21 cellular contexts compared by ENCODE assay signal in the genomic region with DNA sequence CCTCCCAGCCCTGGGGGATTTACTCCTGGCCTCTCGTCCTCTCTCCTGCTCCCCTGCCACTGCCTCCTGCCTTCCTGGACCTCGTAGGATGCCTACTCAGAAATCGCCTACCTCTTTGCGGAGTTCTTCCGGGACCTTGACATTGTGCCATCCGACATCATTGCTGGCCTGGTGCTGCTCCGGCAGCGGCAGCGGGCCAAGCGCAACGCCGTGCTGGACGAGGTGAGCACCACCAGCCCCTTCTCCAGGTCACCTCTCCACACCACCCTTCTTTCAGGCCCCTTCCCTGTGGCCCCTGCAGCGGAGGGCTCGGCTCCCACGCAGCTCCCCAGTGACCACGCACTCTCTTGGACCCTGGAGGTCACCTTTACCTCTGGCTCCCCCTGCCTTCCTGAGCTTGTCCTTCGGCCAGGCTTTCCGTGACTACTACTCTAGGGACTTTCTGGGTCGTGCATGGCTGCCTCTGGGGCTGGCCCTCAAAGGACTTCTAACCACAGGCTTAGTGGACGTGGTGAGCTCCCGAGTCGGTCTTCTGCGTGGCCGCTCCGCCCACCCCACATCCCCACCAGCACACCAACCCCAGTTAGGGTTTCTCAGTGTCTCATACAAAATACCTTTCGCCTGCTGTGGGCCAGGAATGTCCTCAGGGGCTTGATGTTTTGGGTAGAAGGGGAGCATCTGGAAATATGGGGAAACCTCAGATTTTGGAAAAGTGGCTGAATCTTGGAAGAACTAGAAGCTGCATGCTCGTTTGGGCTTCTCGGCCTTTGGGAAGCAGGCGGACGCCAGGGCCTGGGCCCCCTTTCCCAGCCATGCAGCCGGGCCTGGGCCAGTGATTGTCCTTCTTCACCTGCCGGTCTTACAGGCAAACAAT. TPM values are rescaled to one million over a fixed set of nuclear protein-coding genes. Genes with fewer than 3 reads are reported as not detected.
DNase-seq lines count a peak whose midpoint lies in the region; ATAC-seq, FAIRE-seq and TF ChIP-seq lines count a peak whose summit lies in the region.
"Had no signal": no experiment of that assay in that cellular context is flagged by ENCODE, and none has a peak within 500 bp of the region (broad histone marks: within the 10 kb centered on the region; RNA-seq: fewer than 3 reads in every experiment).

No MANE protein-coding gene starts in this region.

- H3K36me3 ChIP-seq in K562 (ENCODE audit: control insufficient read depth, insufficient read depth, low read length) (no peaks in the 10 kb centered on the region), mesenchymal stem cell (ENCODE audit: control insufficient read depth in 1 of 2, insufficient read depth in 2 of 2, low read depth in 1 of 2, low read length in 2 of 2) (peaks cover 12 to 73% of the 10 kb centered on the region in 2 experiments)
- H3K36me3 ChIP-seq: neutrophil had no signal

- no peaks in the 10 kb centered on the region for H3K79me2 ChIP-seq in K562 (ENCODE audit: control insufficient read depth, insufficient read depth, low read length)

- no peak overlapping the region for H3K23ac ChIP-seq in mesenchymal stem cell (ENCODE audit: low read length in 2 of 2)

- in situ Hi-C loops in ACHN (cut with HindIII; ENCODE audit: low pct_ligation_motif_present, low pct_unique_long_range_greater_than_20kb, low sequenced_read_pairs) (no loop called here), K562 (cut with MboI) (no loop called here)

- DNase-seq in ACHN = peak; percentile 74
- DNase-seq in GM20000 (ENCODE audit: low spot score) = peak; percentile 53
- no peak for DNase-seq in K562 (ENCODE audit: extremely low read depth in 1 of 4, low spot score in 3 of 4)
- no peak for DNase-seq in mesenchymal stem cell
- no peak for DNase-seq in D721Med (ENCODE audit: insufficient read length, low spot score)
- no peak for DNase-seq in left colon
- DNase-seq: COR-L47; GF-D8; MM.1S; NCI-H2029 treated with DMSO at 0.1 percent for 48 hours; NCI-H82; stimulated activated CD4-positive, alpha-beta T cell treated with anti-CD3 and anti-CD28 coated beads, Interleukin-4, amount 100 ng/mL, for 4 hours; T-cell had no signal

- no peaks in the 10 kb centered on the region for H3K79me1 ChIP-seq in mesenchymal stem cell (replicated peaks; ENCODE audit: low read length, poor library complexity, severe bottlenecking)

- TF ChIP-seq EP300 in K562 (IDR thresholded peaks at IDR 0.05; ENCODE audit: low read length) = no peak

- peak overlapping the region in 1 of 2 experiments; percentile 18 for H3K18ac ChIP-seq in mesenchymal stem cell (ENCODE audit: low read depth in 1 of 2, low read length in 2 of 2)

- peak overlapping the region; percentile 42 for H4K8ac ChIP-seq in mesenchymal stem cell (ENCODE audit: low read length)

- ATAC-seq in K562 = peak; percentile 63
- no peak for ATAC-seq in HG02885 (IDR thresholded peaks at IDR 0.05; ENCODE audit: poor library complexity, unreplicated experiment)
- ATAC-seq in HG03097 (IDR thresholded peaks at IDR 0.05; ENCODE audit: low FRiP score, unreplicated experiment) = no peak
- no peak for ATAC-seq in left colon
- ATAC-seq: activated CD8-positive, alpha-beta T cell treated with anti-CD3 and anti-CD28 coated beads for 36 hours; T-cell had no signal

- no peak overlapping the region for H4K91ac ChIP-seq in mesenchymal stem cell (ENCODE audit: low read length)

- no peak overlapping the region for H2BK15ac ChIP-seq in mesenchymal stem cell (ENCODE audit: low read depth, poor library complexity, severe bottlenecking)

- H2BK120ac ChIP-seq in mesenchymal stem cell (ENCODE audit: low read depth, low read length) = no peak overlapping the region

- H2AFZ ChIP-seq in K562 (ENCODE audit: low read depth, low read length) (no peak overlapping the region), mesenchymal stem cell (ENCODE audit: low read depth, low read length) (no peak overlapping the region)

- no peaks in the 10 kb centered on the region for H3K9me1 ChIP-seq in K562 (ENCODE audit: control insufficient read depth, insufficient read depth, low read length)

- CTCF ChIA-PET in K562 (lab: Yijun Ruan, JAX; ENCODE audit: low intra/inter-chr PET ratio) = no interaction called here

- peak overlapping the region in 1 of 2 experiments; percentile 6 for H2BK12ac ChIP-seq in mesenchymal stem cell (ENCODE audit: low read length in 2 of 2)

- H3K4me3 ChIP-seq in K562 = no peak overlapping the region
- no peak overlapping the region for H3K4me3 ChIP-seq in mesenchymal stem cell (ENCODE audit: insufficient read depth in 1 of 2, low read depth in 1 of 2, low read length in 2 of 2)

- peaks cover 3 to 46% of the 10 kb centered on the region in 2 experiments; a peak in 4 of 5 replicates for H3K27me3 ChIP-seq in K562 (ENCODE audit: control insufficient read depth in 2 of 2, insufficient read depth in 2 of 2, low read length in 2 of 2)
- H3K27me3 ChIP-seq in mesenchymal stem cell (ENCODE audit: control insufficient read depth in 1 of 2, insufficient read depth in 1 of 2, low read length in 2 of 2) = no peaks in the 10 kb centered on the region
- H3K27me3 ChIP-seq: neutrophil had no signal

- no peak for TF ChIP-seq RAD21 in K562 (CRISPR knock-in tag; conservative IDR thresholded peaks at IDR 0.05 in 1 of 2, IDR thresholded peaks at IDR 0.05 in 1 of 2)

- BruUV-seq in K562 (replicated peaks; lab: Mats Ljungman, UMichigan) = no TSS peak

- H3K9me3 ChIP-seq in K562 (replicated peaks; ENCODE audit: control insufficient read depth, insufficient read depth, low read depth, low read length) = no peaks in the 10 kb centered on the region
- H3K9me3 ChIP-seq in mesenchymal stem cell (ENCODE audit: control insufficient read depth, low read length) = no peaks in the 10 kb centered on the region
- H3K9me3 ChIP-seq: neutrophil had no signal

- H3K4ac ChIP-seq in mesenchymal stem cell (ENCODE audit: low read depth in 1 of 2, low read length in 2 of 2) = no peak overlapping the region

- no peak for TF ChIP-seq POLR2A in K562 (conservative IDR thresholded peaks at IDR 0.05)

- H3K14ac ChIP-seq in mesenchymal stem cell (ENCODE audit: low read length in 2 of 2) = no peak overlapping the region

- H2BK5ac ChIP-seq in mesenchymal stem cell (ENCODE audit: low read depth, low read length, poor library complexity, severe bottlenecking) = no peak overlapping the region

- FAIRE-seq in K562 (lab: Jason Lieb, UNC) = no peak
- FAIRE-seq in D721Med (lab: Jason Lieb, UNC) = no peak
- FAIRE-seq: colon, frontal cortex, HTR-8/SVneo had no signal

- POLR2A ChIA-PET in K562 (lab: Yijun Ruan, JAX) = interaction anchor here (1.0 kb wide), 1 partner anchor 19 kb away, joined by 3 read pairs; no protein-coding TSS in a partner anchor

- H3K4me2 ChIP-seq in K562 (ENCODE audit: insufficient read depth, low read length) (no peak overlapping the region), mesenchymal stem cell (ENCODE audit: low read length, poor library complexity, severe bottlenecking) (no peak overlapping the region)

- H3K9ac ChIP-seq in K562 (ENCODE audit: insufficient read depth in 1 of 2, low read depth in 2 of 2, low read length in 2 of 2) (peak overlapping the region in 1 of 2 experiments; percentile 52; a peak in 2 of 4 replicates), mesenchymal stem cell (ENCODE audit: low read length) (no peak overlapping the region)

- H3K27ac ChIP-seq in K562 (ENCODE audit: extremely low read depth, low read depth, low read length) (no peak overlapping the region), mesenchymal stem cell (ENCODE audit: low read length, poor library complexity, severe bottlenecking) (peak overlapping the region; percentile 20)
- H3K27ac ChIP-seq: neutrophil, VCaP had no signal

- H3K4me1 ChIP-seq in K562 (replicated peaks in 1 of 2; ENCODE audit: control insufficient read depth in 2 of 2, insufficient read depth in 2 of 2, low read length in 2 of 2) (peaks cover 0 to 26% of the 10 kb centered on the region in 2 experiments; a peak in 2 of 5 replicates), mesenchymal stem cell (ENCODE audit: control insufficient read depth, insufficient read depth, low read depth, low read length) (peaks cover 46% of the 10 kb centered on the region)

- intact Hi-C loops in K562 (cut with micrococcal nuclease) = no loop called here
- intact Hi-C loops in left colon (cut with DNase I, micrococcal nuclease) = no loop called here

- WGBS in K562 (ENCODE audit: insufficient coverage, low coverage, missing lambda C conversion rate) = 18% methylated on average over 30 of the region's 33 CpGs
- 86% methylated on average over 28 of the region's 33 CpGs for WGBS in mesenchymal stem cell

- H4K20me1 ChIP-seq in K562 (replicated peaks; ENCODE audit: control insufficient read depth, insufficient read depth, low read length) = peaks cover 9% of the 10 kb centered on the region

- TF ChIP-seq CTCF in GM20000 (IDR thresholded peaks at IDR 0.05; ENCODE audit: extremely low read depth, missing control alignments) (no peak), K562 (IDR thresholded peaks at IDR 0.05 in 2 of 3, conservative IDR thresholded peaks at IDR 0.05 in 1 of 3; ENCODE audit: insufficient read depth in 2 of 3, low read depth in 1 of 3, low read length in 3 of 3) (peak in 2 of 3 experiments; percentile 15 to 23; a peak in 1 of 6 replicates), D721Med (IDR thresholded peaks at IDR 0.05; ENCODE audit: insufficient read depth, missing control alignments) (no peak)

- peak overlapping the region; percentile 18 for H2AK5ac ChIP-seq in mesenchymal stem cell (ENCODE audit: low read length, severe bottlenecking)

RNA-seq across cellular contexts. Expression of gene MYRF, which starts 24.1 kb away (rescaled TPM):
- total RNA-seq in K562 (2011; cell fraction: chromatin; rRNA removed; ENCODE audit: low replicate concordance) = 95.5 and 239 TPM in 2 replicates
- 109 and 132 TPM in 2 replicates for total RNA-seq in K562 (2011; cell fraction: nucleolus; rRNA removed)
- total RNA-seq in K562 (2011; cell fraction: nucleoplasm; rRNA removed) = 92.2 and 107 TPM in 2 replicates
- 7.1 and 11.0 TPM in 2 replicates for total RNA-seq in K562 (2014; rRNA removed)
- 2.6 and 3.3 TPM in 2 replicates for total RNA-seq in K562 (2014; rRNA removed; fragmentation: Illumina TruSeq; extraction: Trizol)
- total RNA-seq in K562 (2015; rRNA removed; fragmentation: Illumina TruSeq; extraction: Trizol) = 4.0 and 4.1 TPM in 2 replicates
- 21.4 and 25.8 TPM in 2 replicates for total RNA-seq in K562 (2021)
- 10.4 and 16.6 TPM in 2 replicates for polyA plus RNA-seq in K562 (2011; rRNA removed)
- polyA plus RNA-seq in K562 (2011; cell fraction: cytosol; rRNA removed) = 13.6 and 26.3 TPM in 2 replicates
- 104 and 152 TPM in 2 replicates for polyA plus RNA-seq in K562 (2011; cell fraction: nucleus; rRNA removed)
- polyA plus RNA-seq in K562 (2012) = 14.8 and 25.8 TPM in 2 replicates
- 14.7 and 17.8 TPM in 2 replicates for polyA plus RNA-seq in K562 (2014; fragmentation: Illumina TruSeq; extraction: Trizol)
- polyA plus RNA-seq in K562 (2014; fragmentation: Nextera tagmentation; extraction: Ambion mirVana) = 1 to 10 TPM; 2.3 TPM
- polyA plus RNA-seq in K562 (2014; rRNA removed) = 15.6 and 17.4 TPM in 2 replicates
- 6.8 and 8.5 TPM in 2 replicates for polyA minus RNA-seq in K562 (2011; rRNA and poly(A)+ RNA removed)
- 22.7 and 23.9 TPM in 2 replicates for polyA minus RNA-seq in K562 (2011; cell fraction: cytosol; rRNA and poly(A)+ RNA removed)
- polyA minus RNA-seq in K562 (2011; cell fraction: nucleus; rRNA and poly(A)+ RNA removed) = 32.4 and 34.1 TPM in 2 replicates
- polyA plus RNA-seq in mesenchymal stem cell (2013, experiment 1 of 2) = 21.9 TPM
- 19.4 TPM for polyA plus RNA-seq in mesenchymal stem cell (2013, experiment 2 of 2)
- 10 to 100 TPM in 1 of 2 donors, 1 to 10 TPM in 1; 4.6 to 15.6 TPM for total RNA-seq in left colon

RNA-seq across cellular contexts. Expression of gene DAGLA, which starts 48.1 kb away (rescaled TPM):
- 0.16 and 1.5 TPM in 2 replicates for total RNA-seq in K562 (2011; cell fraction: chromatin; rRNA removed; ENCODE audit: low replicate concordance)
- 0.66 and 0.67 TPM in 2 replicates for total RNA-seq in K562 (2011; cell fraction: nucleolus; rRNA removed)
- 0.22 and 0.84 TPM in 2 replicates for total RNA-seq in K562 (2011; cell fraction: nucleoplasm; rRNA removed)
- total RNA-seq in K562 (2014; rRNA removed) (0.08 TPM in 1 of 2 replicates, not detected in the other), K562 (2014; rRNA removed; fragmentation: Illumina TruSeq; extraction: Trizol) (not detected in 2 replicates), K562 (2015; rRNA removed; fragmentation: Illumina TruSeq; extraction: Trizol) (0.04 TPM in 2 replicates), K562 (2021) (0.13 and 0.16 TPM in 2 replicates), left colon (10 to 100 TPM; 10.7 to 12.2 TPM)
- polyA plus RNA-seq in K562 (2011; rRNA removed) (0.07 TPM in 2 replicates), K562 (2014; fragmentation: Illumina TruSeq; extraction: Trizol) (0.04 and 0.11 TPM in 2 replicates), K562 (2014; fragmentation: Nextera tagmentation; extraction: Ambion mirVana) (not detected), K562 (2014; rRNA removed) (0.03 and 0.07 TPM in 2 replicates)
- 0.09 and 0.22 TPM in 2 replicates for polyA plus RNA-seq in K562 (2011; cell fraction: cytosol; rRNA removed)
- polyA plus RNA-seq in K562 (2011; cell fraction: nucleus; rRNA removed) = 0.18 and 0.51 TPM in 2 replicates
- polyA plus RNA-seq in K562 (2012) = 0.09 and 0.14 TPM in 2 replicates
- polyA minus RNA-seq in K562 (2011; rRNA and poly(A)+ RNA removed) = 0.06 and 0.21 TPM in 2 replicates
- polyA minus RNA-seq in K562 (2011; cell fraction: cytosol; rRNA and poly(A)+ RNA removed) = 0.18 and 0.29 TPM in 2 replicates
- polyA minus RNA-seq in K562 (2011; cell fraction: nucleus; rRNA and poly(A)+ RNA removed) = 0.22 and 0.67 TPM in 2 replicates
- 2.0 TPM for polyA plus RNA-seq in mesenchymal stem cell (2013, experiment 1 of 2)
- polyA plus RNA-seq in mesenchymal stem cell (2013, experiment 2 of 2) = 2.1 TPM

Comparison
In these comparisons a context has a peak if more than half of its experiments do, and no peak if none do; other contexts are left out.
1. DNase-seq: peak in ACHN (single experiment) and GM20000 (single experiment); none in K562 (0 of 4), mesenchymal stem cell (single experiment), D721Med (single experiment) and left colon (0 of 2).
2. CTCF ChIP-seq: peak in K562 (2 of 3); none in GM20000 (single experiment) and D721Med (single experiment).
3. RNA of gene DAGLA, which starts 48.1 kb away (total RNA-seq): 10.7 to 12.2 TPM in left colon; 0.04 to 1.5 TPM in K562; every median in the first group is over 4 times any median in the second.